Comparison of ENCODE assay signal across 17 cellular contexts in genomic region chr12:1749019-1749418, GRCh38. TPM values are rescaled to one million over a fixed set of nuclear protein-coding genes. Genes with fewer than 3 reads are reported as not detected.
A peak's percentile ranks its signal among the peaks of the same experiment; 100 is the strongest.
DNase-seq lines count a peak whose midpoint lies in the region; ATAC-seq and TF ChIP-seq lines count a peak whose summit lies in the region.
"Had no signal": no experiment of that assay in that cellular context is flagged by ENCODE, and none has a peak within 500 bp of the region (broad histone marks: within the 10 kb centered on the region; RNA-seq: fewer than 3 reads in every experiment).

No MANE protein-coding gene starts in this region.

- H3K36me3 ChIP-seq in BLaER1 treated with 17β-estradiol and CSF1 and Interleukin-3, amounts not matched to agents 10 nM and 100 nM, result peaks cover 19 to 88% (median 57%) of the 10 kb centered on the region in 11 experiments
- H3K36me3 ChIP-seq in endodermal cell (ENCODE audit: control insufficient read depth, insufficient read depth, low read length), result peaks cover 27% of the 10 kb centered on the region
- H3K36me3 ChIP-seq in colonic mucosa, result no peaks in the 10 kb centered on the region

- no peak overlapping the region for H2BK20ac ChIP-seq in H9 (ENCODE audit: low read depth, low read length, poor library complexity, severe bottlenecking)

- no peak overlapping the region for H2BK120ac ChIP-seq in H9 (ENCODE audit: low read depth, low read length, poor library complexity, severe bottlenecking)

- no peak overlapping the region for H3K4ac ChIP-seq in H9 (ENCODE audit: low read depth, low read length)

- H3K4me1 Mint-ChIP-seq in H9 (peaks cover 8% of the 10 kb centered on the region in 2 experiments), endodermal cell (peaks cover 22% of the 10 kb centered on the region), neural crest cell (peaks cover 13% of the 10 kb centered on the region)

- H3K79me2 ChIP-seq in H9 (ENCODE audit: insufficient read depth, low read length), result peaks cover 3% of the 10 kb centered on the region; the same call in 1 of the 2 replicates

- no peak overlapping the region for H3T11ph ChIP-seq in H9 (ENCODE audit: low read length)

- no peak overlapping the region for H2AK5ac ChIP-seq in H9 (ENCODE audit: insufficient read length, low read length)

- no peak overlapping the region for H2AFZ ChIP-seq in H9 (ENCODE audit: low read length)

- no peak overlapping the region for H2BK15ac ChIP-seq in H9 (ENCODE audit: low read depth, low read length)

- H3K27me3 Mint-ChIP-seq in H9 (ENCODE audit: low read depth), result no peaks in the 10 kb centered on the region
- H3K27me3 Mint-ChIP-seq in endodermal cell (ENCODE audit: insufficient read depth), result no peaks in the 10 kb centered on the region
- H3K27me3 Mint-ChIP-seq in neural crest cell (ENCODE audit: low read depth), result no peaks in the 10 kb centered on the region
- H3K27me3 Mint-ChIP-seq: B cell; CD4-positive, alpha-beta T cell had no signal

- no peak for ATAC-seq in GM18868 (IDR thresholded peaks at IDR 0.05; ENCODE audit: unreplicated experiment)
- ATAC-seq: GM12878, HCT116 had no signal

- peaks cover 0 to 82% (median 37%) of the 10 kb centered on the region in 11 experiments; a peak in 18 of 22 replicates for H4K20me1 ChIP-seq in BLaER1 treated with 17β-estradiol and CSF1 and Interleukin-3, amounts not matched to agents 10 nM and 100 nM
- H4K20me1 ChIP-seq in H9 (ENCODE audit: control insufficient read depth, insufficient read depth, insufficient read length), result no peaks in the 10 kb centered on the region

- no peak for DNase-seq in H9
- DNase-seq in endodermal cell, result no peak
- no peak for DNase-seq in neural crest cell (ENCODE audit: low read depth, low spot score)
- DNase-seq in colonic mucosa, result no peak
- DNase-seq in anterior cingulate cortex (lab: John Stamatoyannopoulos, UW), result no peak
- DNase-seq: CD4-positive, alpha-beta T cell; DMS153; DND-41; EL; HFFc6; KG1 had no signal

- TF ChIP-seq CTCF in H9 (conservative IDR thresholded peaks at IDR 0.05) (no peak), endodermal cell (conservative IDR thresholded peaks at IDR 0.05) (no peak), neural crest cell (conservative IDR thresholded peaks at IDR 0.05) (no peak), colonic mucosa (IDR thresholded peaks at IDR 0.05) (no peak)

- WGBS in H9 (ENCODE audit: extremely low coverage, insufficient read length, low lambda C conversion rate), result no CpG with 5 or more reads among the region's 5 CpGs
- 94 to 95% methylated on average over 4 to 5 of the region's 5 CpGs for WGBS in endodermal cell (ENCODE audit: insufficient coverage in 1 of 2, insufficient read length in 1 of 2), 2 experiments

- no peak overlapping the region for H4K5ac ChIP-seq in H9 (ENCODE audit: insufficient read length, low read depth, low read length)

- intact Hi-C loops in colonic mucosa (cut with DNase I), result no loop called here

- H3K9ac ChIP-seq in BLaER1 treated with 17β-estradiol and CSF1 and Interleukin-3, amounts not matched to agents 10 nM and 100 nM, result no peak overlapping the region
- H3K9ac ChIP-seq in H9 (ENCODE audit: extremely low read depth, insufficient read length, low read length) (no peak overlapping the region), endodermal cell (ENCODE audit: extremely low read depth, low read length, poor library complexity, severe bottlenecking) (no peak overlapping the region), colonic mucosa (ENCODE audit: low read depth in 2 of 2, low read length in 2 of 2) (no peak overlapping the region)

- H3K27ac Mint-ChIP-seq in H9 (peak overlapping the region in 2 of 3 experiments; percentile 56 to 59; a peak in 1 of 7 replicates), endodermal cell (peak overlapping the region; percentile 44), neural crest cell (ENCODE audit: unreplicated experiment) (peak overlapping the region; percentile 57)
- H3K27ac Mint-ChIP-seq: B cell; CD4-positive, alpha-beta T cell; HFFc6 had no signal

- no peak overlapping the region for H3K23ac ChIP-seq in H9 (ENCODE audit: insufficient read length, low read depth, low read length)

- H3K56ac ChIP-seq in H9 (ENCODE audit: insufficient read length, low read depth, low read length), result no peak overlapping the region

- H4K8ac ChIP-seq in H9 (replicated peaks; ENCODE audit: insufficient read length, low read depth, low read length), result no peak overlapping the region

- H3K27ac ChIP-seq in BLaER1 treated with 17β-estradiol and CSF1 and Interleukin-3, amounts not matched to agents 10 nM and 100 nM, result no peak overlapping the region
- H3K27ac ChIP-seq in H9 (ENCODE audit: insufficient read length, low read depth, low read length) (no peak overlapping the region), endodermal cell (ENCODE audit: low read depth, low read length) (no peak overlapping the region), colonic mucosa (no peak overlapping the region)
- H3K27ac ChIP-seq: C4-2B had no signal

- H3K4me1 ChIP-seq in BLaER1 treated with 17β-estradiol and CSF1 and Interleukin-3, amounts not matched to agents 10 nM and 100 nM, result peaks cover 15 to 33% (median 27%) of the 10 kb centered on the region in 10 experiments; a peak in 19 of 20 replicates
- H3K4me1 ChIP-seq in H9 (ENCODE audit: insufficient read depth, low read length) (peaks cover 2% of the 10 kb centered on the region; the same call in 1 of the 2 replicates), endodermal cell (ENCODE audit: control insufficient read depth, insufficient read depth, low read length) (no peaks in the 10 kb centered on the region), colonic mucosa (no peaks in the 10 kb centered on the region)

- H3K23me2 ChIP-seq in H9 (ENCODE audit: insufficient read length, low read depth, low read length, poor library complexity, severe bottlenecking), result no peaks in the 10 kb centered on the region

- no peak overlapping the region for H3K14ac ChIP-seq in H9 (ENCODE audit: insufficient read depth, low read length)

- H3K36me3 Mint-ChIP-seq in H9 (ENCODE audit: insufficient read depth in 1 of 3, low read depth in 3 of 3), result peaks cover 30 to 37% (median 34%) of the 10 kb centered on the region in 3 experiments
- peaks cover 53% of the 10 kb centered on the region for H3K36me3 Mint-ChIP-seq in endodermal cell (ENCODE audit: low read depth)
- peaks cover 40% of the 10 kb centered on the region for H3K36me3 Mint-ChIP-seq in neural crest cell (ENCODE audit: low read depth)

- peaks cover 19 to 22% of the 10 kb centered on the region in 2 experiments for H3K9me3 Mint-ChIP-seq in H9
- H3K9me3 Mint-ChIP-seq in endodermal cell, result peaks cover 30% of the 10 kb centered on the region
- peaks cover 14% of the 10 kb centered on the region for H3K9me3 Mint-ChIP-seq in neural crest cell

- H2BK12ac ChIP-seq in H9 (ENCODE audit: insufficient read length, low read depth, low read length), result no peak overlapping the region

- no peak overlapping the region for H2BK5ac ChIP-seq in H9 (ENCODE audit: insufficient read length, low read length)

- no peak overlapping the region for H3K4me3 ChIP-seq in BLaER1 treated with 17β-estradiol and CSF1 and Interleukin-3, amounts not matched to agents 10 nM and 100 nM
- H3K4me3 ChIP-seq in endodermal cell (ENCODE audit: low read length) (peak overlapping the region; percentile 39), colonic mucosa (no peak overlapping the region)
- H3K4me3 ChIP-seq: GM12878 had no signal

- H4K91ac ChIP-seq in H9 (ENCODE audit: insufficient read length, low read depth, low read length), result no peak overlapping the region

- H3K9me3 ChIP-seq in BLaER1 treated with 17β-estradiol and CSF1 and Interleukin-3, amounts not matched to agents 10 nM and 100 nM (replicated peaks in 1 of 11), result peaks cover 24 to 42% (median 35%) of the 10 kb centered on the region in 11 experiments
- no peaks in the 10 kb centered on the region for H3K9me3 ChIP-seq in H9 (ENCODE audit: control insufficient read depth, low read depth, low read length)
- H3K9me3 ChIP-seq in endodermal cell (ENCODE audit: control insufficient read depth, low read length), result peaks cover 11% of the 10 kb centered on the region
- no peaks in the 10 kb centered on the region for H3K9me3 ChIP-seq in colonic mucosa

- no peak overlapping the region for H3K18ac ChIP-seq in H9 (ENCODE audit: insufficient read length, low read depth, low read length)

- H3K4me3 Mint-ChIP-seq in H9 (no peak overlapping the region), endodermal cell (no peak overlapping the region), neural crest cell (no peak overlapping the region)
- H3K4me3 Mint-ChIP-seq: B cell; CD4-positive, alpha-beta T cell; HFFc6 had no signal

- H3K79me1 ChIP-seq in H9 (ENCODE audit: insufficient read depth, low read depth, low read length, poor library complexity, severe bottlenecking), result no peaks in the 10 kb centered on the region

- peak overlapping the region in 7 of 11 experiments; percentile 1 to 45 (median 37); a peak in 14 of 22 replicates for H3K4me2 ChIP-seq in BLaER1 treated with 17β-estradiol and CSF1 and Interleukin-3, amounts not matched to agents 10 nM and 100 nM
- no peak overlapping the region for H3K4me2 ChIP-seq in H9 (ENCODE audit: insufficient read depth, insufficient read length, low read length)

- no peaks in the 10 kb centered on the region for H3K27me3 ChIP-seq in BLaER1 treated with 17β-estradiol and CSF1 and Interleukin-3, amounts not matched to agents 10 nM and 100 nM
- H3K27me3 ChIP-seq in H9 (ENCODE audit: insufficient read depth, low read length), result no peaks in the 10 kb centered on the region
- no peaks in the 10 kb centered on the region for H3K27me3 ChIP-seq in endodermal cell (ENCODE audit: control insufficient read depth, insufficient read depth, low read length, poor library complexity, severe bottlenecking)
- no peaks in the 10 kb centered on the region for H3K27me3 ChIP-seq in colonic mucosa

RNA-seq across cellular contexts. Expression of gene ADIPOR2, which starts 58.1 kb away (rescaled TPM):
- total RNA-seq in H9 (2021), result 44.2 and 45.3 TPM in 2 replicates
- 100 to 1,000 TPM in 1 of 2 donors, 10 to 100 TPM in 1; 53.7 to 124 TPM for total RNA-seq in endodermal cell
- polyA plus RNA-seq in endodermal cell (2013, experiment 1 of 2), result 37.8 TPM
- 37.2 TPM for polyA plus RNA-seq in endodermal cell (2013, experiment 2 of 2)
- 56.7 and 59.4 TPM in 2 replicates for total RNA-seq in neural crest cell
- total RNA-seq in colonic mucosa, result 100 to 1,000 TPM in 1 of 2 donors, 10 to 100 TPM in 1; 68.3 to 138 TPM
